10 cellular contexts compared by ENCODE assay signal in genomic region chr13:112110479-112110878, GRCh38. TPM values are rescaled to one million over a fixed set of nuclear protein-coding genes. Genes with fewer than 3 reads are reported as not detected.
"Had no signal": no experiment of that assay in that cellular context is flagged by ENCODE, and none has a peak within 500 bp of the region (broad histone marks: within the 10 kb centered on the region; RNA-seq: fewer than 3 reads in every experiment).

No MANE protein-coding gene starts in this region.

- H3K4me3 ChIP-seq: K562 had no signal

- ATAC-seq: K562 had no signal

- FAIRE-seq: HTR-8/SVneo, K562 had no signal

- H3K9ac ChIP-seq: KMS-11 had no signal

- H3K4me2 ChIP-seq: KMS-11 had no signal

- DNase-seq: Karpas-422, KBM-7, KG1 had no signal

- H3K27ac ChIP-seq: HL-60, KMS-11 had no signal

RNA-seq across cellular contexts. Expression of gene SOX1, which starts 43.5 kb away (rescaled TPM):
- total RNA-seq: HT-29, HT1080, K562 had no signal
- polyA plus RNA-seq: IgD-negative memory B cell, K562 had no signal
